Comparison of ENCODE assay signal across 19 cellular contexts in genomic region chr10:127353544-127353943, GRCh38.
DNase-seq lines count a peak whose midpoint lies in the region; ATAC-seq and TF ChIP-seq lines count a peak whose summit lies in the region.
"Had no signal": no experiment of that assay in that cellular context is flagged by ENCODE, and none has a peak within 500 bp of the region (broad histone marks: within the 10 kb centered on the region; RNA-seq: fewer than 3 reads in every experiment).

No MANE protein-coding gene starts in this region.

- CTCF ChIA-PET in OCI-LY7 (lab: Charles Lee; ENCODE audit: unreplicated experiment) = no interaction called here

- intact Hi-C loops in OCI-LY7 (cut with micrococcal nuclease; ENCODE audit: unreplicated experiment) = no loop called here

- DNase-seq in NCI-H146 treated with DMSO at 0.1 percent for 48 hours (lab: John Stamatoyannopoulos, UW; ENCODE audit: unreplicated experiment) (peak; percentile 25), OCI-LY7 (ENCODE audit: low spot score) (peak; percentile 22), pons (ENCODE audit: low spot score) (no peak), HK-2 (ENCODE audit: unreplicated experiment) (no peak), HT-29 (ENCODE audit: low spot score) (no peak), Karpas-422 (no peak)
- DNase-seq: COR-L47, DMS79, H7, NCI-H1417, NCI-H2081 treated with DMSO at 0.1 percent for 48 hours, NCI-H345, NCI-H748 treated with DMSO at 0.1 percent for 48 hours, Peyer's patch had no signal

- H3K9me3 ChIP-seq in BLaER1 (no peaks in the 10 kb centered on the region), OCI-LY7 (ENCODE audit: low read length) (no peaks in the 10 kb centered on the region), Karpas-422 (ENCODE audit: low read length) (no peaks in the 10 kb centered on the region)
- H3K9me3 ChIP-seq: Peyer's patch had no signal

- no peak overlapping the region for H2AFZ ChIP-seq in OCI-LY7 (ENCODE audit: low read length)
- H2AFZ ChIP-seq in Karpas-422 (ENCODE audit: low read length) = no peak overlapping the region

- no peak for TF ChIP-seq CTCF in OCI-LY7 (conservative IDR thresholded peaks at IDR 0.05; ENCODE audit: low read length)

- peak; percentile 56 for ATAC-seq in GM18868 (IDR thresholded peaks at IDR 0.05; ENCODE audit: unreplicated experiment)
- ATAC-seq: Right ventricle myocardium inferior had no signal

- H3K4me1 ChIP-seq in BLaER1 = peaks cover 78% of the 10 kb centered on the region
- H3K4me1 ChIP-seq in OCI-LY7 (ENCODE audit: insufficient read depth, low read length, poor library complexity, severe bottlenecking) = no peaks in the 10 kb centered on the region
- no peaks in the 10 kb centered on the region for H3K4me1 ChIP-seq in Karpas-422 (ENCODE audit: low read length)
- H3K4me1 ChIP-seq: Peyer's patch had no signal

- H3K36me3 ChIP-seq in BLaER1 (no peaks in the 10 kb centered on the region), OCI-LY7 (ENCODE audit: insufficient read depth, low read length) (no peaks in the 10 kb centered on the region), Karpas-422 (ENCODE audit: insufficient read depth, low read length) (no peaks in the 10 kb centered on the region)

- H3K79me2 ChIP-seq in OCI-LY7 (ENCODE audit: insufficient read depth, low read depth, low read length) = no peaks in the 10 kb centered on the region
- H3K79me2 ChIP-seq in Karpas-422 (ENCODE audit: low read length) = no peaks in the 10 kb centered on the region

- H3K4me3 ChIP-seq in BLaER1 (no peak overlapping the region), OCI-LY7 (ENCODE audit: low read depth, low read length, poor library complexity, severe bottlenecking) (no peak overlapping the region), Karpas-422 (ENCODE audit: low read length) (no peak overlapping the region)
- H3K4me3 ChIP-seq: Peyer's patch, SK-N-MC had no signal

- H4K20me1 ChIP-seq in BLaER1 (no peaks in the 10 kb centered on the region), OCI-LY7 (ENCODE audit: insufficient read depth, low read length) (no peaks in the 10 kb centered on the region), Karpas-422 (ENCODE audit: insufficient read depth, low read depth, low read length) (no peaks in the 10 kb centered on the region)

- H3K27me3 ChIP-seq in BLaER1 (no peaks in the 10 kb centered on the region), Karpas-422 (ENCODE audit: low read length) (no peaks in the 10 kb centered on the region)
- H3K27me3 ChIP-seq: Peyer's patch had no signal

- POLR2A ChIA-PET in OCI-LY7 (lab: Charles Lee) = no interaction called here

- no TSS peak for BruUV-seq in OCI-LY7 (replicated peaks; lab: Mats Ljungman, UMichigan)

- H3K4me2 ChIP-seq in BLaER1 (peak overlapping the region; percentile 82), OCI-LY7 (ENCODE audit: low read length) (no peak overlapping the region), Karpas-422 (ENCODE audit: low read depth, low read length, poor library complexity, severe bottlenecking) (no peak overlapping the region)

- H3K9ac ChIP-seq in BLaER1 (0 out of 2 replicates have a peak overlapping the region, but pooled peaks have one; percentile 2), Karpas-422 (ENCODE audit: low read length) (no peak overlapping the region)

- H3K9me2 ChIP-seq in OCI-LY7 (ENCODE audit: insufficient read depth, low read length) (no peaks in the 10 kb centered on the region), Karpas-422 (replicated peaks; ENCODE audit: insufficient read depth, low read length) (no peaks in the 10 kb centered on the region)

- H3K27ac ChIP-seq in BLaER1 (peak overlapping the region; percentile 58), OCI-LY7 (ENCODE audit: low read depth, low read length, poor library complexity, severe bottlenecking) (no peak overlapping the region), Karpas-422 (ENCODE audit: low read length) (no peak overlapping the region)
- H3K27ac ChIP-seq: HL-60, Peyer's patch, SK-N-MC had no signal

Comparison
In these comparisons a context has a peak if more than half of its experiments do, and no peak if none do; other contexts are left out.
1. DNase-seq: peak in NCI-H146 treated with DMSO at 0.1 percent for 48 hours (single experiment) and OCI-LY7 (single experiment); none in pons (single experiment), HK-2 (single experiment), HT-29 (single experiment) and Karpas-422 (single experiment).